ENCODE assay signal across 8 cellular contexts in genomic region chr1:157139125-157139524, GRCh38. TPM values are rescaled to one million over a fixed set of nuclear protein-coding genes. Genes with fewer than 3 reads are reported as not detected.
DNase-seq lines count a peak whose midpoint lies in the region; ATAC-seq, FAIRE-seq and TF ChIP-seq lines count a peak whose summit lies in the region.

No MANE protein-coding gene starts in this region.

- H3K36me3 ChIP-seq in keratinocyte (ENCODE audit: control insufficient read depth in 2 of 2, extremely low read depth in 1 of 2, insufficient read depth in 2 of 2, low read length in 2 of 2) = peaks cover 5 to 6% of the 10 kb centered on the region in 2 experiments

- H3K9me3 Mint-ChIP-seq in T-helper 2 cell treated with Interferon-gamma antibody and Interleukin-4, amounts not matched to agents 5 μg/mL and 100 μg/mL, for 36 hours = no peaks in the 10 kb centered on the region
- no peaks in the 10 kb centered on the region for H3K9me3 Mint-ChIP-seq in activated naive CD8-positive, alpha-beta T cell treated with anti-CD3 and anti-CD28 coated beads, Interleukin-2, amount 10 ng/mL, durations not matched to agents 7 days and 5 days

- peaks cover 28% of the 10 kb centered on the region for H3K36me3 Mint-ChIP-seq in T-helper 2 cell treated with Interferon-gamma antibody and Interleukin-4, amounts not matched to agents 5 μg/mL and 100 μg/mL, for 36 hours (ENCODE audit: low read depth)
- H3K36me3 Mint-ChIP-seq in activated naive CD8-positive, alpha-beta T cell treated with anti-CD3 and anti-CD28 coated beads, Interleukin-2, amount 10 ng/mL, durations not matched to agents 7 days and 5 days = peaks cover 26% of the 10 kb centered on the region

- no peaks in the 10 kb centered on the region for H3K9me3 ChIP-seq in keratinocyte (ENCODE audit: control insufficient read depth, low read depth, low read length)

- ATAC-seq in activated naive CD8-positive, alpha-beta T cell treated with anti-CD3 and anti-CD28 coated beads, Interleukin-2, amount 10 ng/mL, durations not matched to agents 7 days and 5 days (ENCODE audit: low read depth) = no peak
- ATAC-seq in GM18519 (IDR thresholded peaks at IDR 0.05; ENCODE audit: low FRiP score, unreplicated experiment) = no peak

- H3K27ac Mint-ChIP-seq in T-helper 2 cell treated with Interferon-gamma antibody and Interleukin-4, amounts not matched to agents 5 μg/mL and 100 μg/mL, for 36 hours = peak overlapping the region; percentile 91
- peak overlapping the region; percentile 73 for H3K27ac Mint-ChIP-seq in activated naive CD8-positive, alpha-beta T cell treated with anti-CD3 and anti-CD28 coated beads, Interleukin-2, amount 10 ng/mL, durations not matched to agents 7 days and 5 days

- peaks cover 55% of the 10 kb centered on the region for H3K4me1 Mint-ChIP-seq in T-helper 2 cell treated with Interferon-gamma antibody and Interleukin-4, amounts not matched to agents 5 μg/mL and 100 μg/mL, for 36 hours (ENCODE audit: low read depth)
- peaks cover 39% of the 10 kb centered on the region for H3K4me1 Mint-ChIP-seq in activated naive CD8-positive, alpha-beta T cell treated with anti-CD3 and anti-CD28 coated beads, Interleukin-2, amount 10 ng/mL, durations not matched to agents 7 days and 5 days

- peak overlapping the region; percentile 84 for H3K27ac ChIP-seq in keratinocyte (ENCODE audit: control insufficient read depth, insufficient read depth, low read length)
- peak overlapping the region; percentile 96 for H3K27ac ChIP-seq in substantia nigra (ENCODE audit: low read depth, low read length, poor library complexity, severe bottlenecking)

- TF ChIP-seq CTCF in keratinocyte (optimal IDR thresholded peaks at IDR 0.05 in 1 of 3, IDR thresholded peaks at IDR 0.05 in 1 of 3, conservative IDR thresholded peaks at IDR 0.05 in 1 of 3; ENCODE audit: extremely low read depth in 1 of 3, insufficient read depth in 2 of 3, low read length in 3 of 3) = no peak

- no peaks in the 10 kb centered on the region for H3K9me1 ChIP-seq in keratinocyte (ENCODE audit: control insufficient read depth, extremely low read depth, insufficient read depth, low read length)

- no peaks in the 10 kb centered on the region for H3K27me3 Mint-ChIP-seq in T-helper 2 cell treated with Interferon-gamma antibody and Interleukin-4, amounts not matched to agents 5 μg/mL and 100 μg/mL, for 36 hours (ENCODE audit: low read depth)
- H3K27me3 Mint-ChIP-seq in activated naive CD8-positive, alpha-beta T cell treated with anti-CD3 and anti-CD28 coated beads, Interleukin-2, amount 10 ng/mL, durations not matched to agents 7 days and 5 days = peaks cover 2% of the 10 kb centered on the region

- FAIRE-seq in keratinocyte (lab: Jason Lieb, UNC) = no peak

- H3K9ac ChIP-seq in keratinocyte (ENCODE audit: control insufficient read depth, extremely low read depth, insufficient read depth, low read length) = peak overlapping the region; percentile 92

- dilution Hi-C loops in keratinocyte (cut with MboI; ENCODE audit: extremely low pct_ligation_motif_present, low sequenced_read_pairs) = no loop called here

- H2AFZ ChIP-seq in keratinocyte (ENCODE audit: control insufficient read depth, low read length) = peak overlapping the region; percentile 29

- POLR2A ChIA-PET in activated naive CD8-positive, alpha-beta T cell treated with anti-CD3 and anti-CD28 coated beads, Interleukin-2, amount 10 ng/mL, durations not matched to agents 7 days and 5 days (lab: Charles Lee) = interaction anchor here (0.5 to 1.1 kb wide), 2 partner anchors 17 to 45 kb away, joined by 3 read pairs; no protein-coding TSS in a partner anchor

- H3K4me3 Mint-ChIP-seq in T-helper 2 cell treated with Interferon-gamma antibody and Interleukin-4, amounts not matched to agents 5 μg/mL and 100 μg/mL, for 36 hours = peak overlapping the region; percentile 85
- peak overlapping the region; percentile 89 for H3K4me3 Mint-ChIP-seq in activated naive CD8-positive, alpha-beta T cell treated with anti-CD3 and anti-CD28 coated beads, Interleukin-2, amount 10 ng/mL, durations not matched to agents 7 days and 5 days

- peak overlapping the region; percentile 79 to 96 (median 86) for H3K4me3 ChIP-seq in keratinocyte (ENCODE audit: control insufficient read depth in 2 of 3, extremely low read depth in 1 of 3, insufficient read depth in 2 of 3, low read depth in 1 of 3, low read length in 3 of 3)

- peaks cover 34% of the 10 kb centered on the region for H3K79me2 ChIP-seq in keratinocyte (ENCODE audit: control insufficient read depth, insufficient read depth, low read length)

- H3K4me1 ChIP-seq in keratinocyte (ENCODE audit: control insufficient read depth, extremely low read depth, insufficient read depth, low read length) = peaks cover 42% of the 10 kb centered on the region

- DNase-seq in T-helper 2 cell treated with Interferon-gamma antibody and Interleukin-4, amounts not matched to agents 5 μg/mL and 100 μg/mL, for 36 hours (ENCODE audit: low spot score) = no peak
- DNase-seq in T-helper 2 cell (no peak), keratinocyte (ENCODE audit: low read depth, low spot score) (no peak), substantia nigra (lab: John Stamatoyannopoulos, UW) (no peak), NCI-H2171 treated with DMSO at 0.1 percent for 48 hours (lab: John Stamatoyannopoulos, UW) (no peak), SIG-M5 treated with dmso at 0.1 percent for 504 hours (lab: John Stamatoyannopoulos, UW; ENCODE audit: unreplicated experiment) (no peak)
- no peak for DNase-seq in activated naive CD8-positive, alpha-beta T cell treated with anti-CD3 and anti-CD28 coated beads, Interleukin-2, amount 10 ng/mL, durations not matched to agents 7 days and 5 days

- H3K27me3 ChIP-seq in keratinocyte (ENCODE audit: control insufficient read depth, extremely low read depth, insufficient read depth, low read length) = no peaks in the 10 kb centered on the region

- H4K20me1 ChIP-seq in keratinocyte (ENCODE audit: control insufficient read depth, extremely low read depth, insufficient read depth, low read length) = no peaks in the 10 kb centered on the region

- H3K4me2 ChIP-seq in keratinocyte (ENCODE audit: control insufficient read depth, extremely low read depth, insufficient read depth, low read depth, low read length) = peak overlapping the region; percentile 91

RNA-seq across cellular contexts. Expression of gene ETV3, which starts 0.9 kb away (rescaled TPM):
- 10 to 100 TPM; 39.4 to 43.1 TPM for total RNA-seq in activated naive CD8-positive, alpha-beta T cell treated with anti-CD3 and anti-CD28 coated beads, Interleukin-2, amount 10 ng/mL, durations not matched to agents 7 days and 5 days
- 16.7 to 22.3 TPM (median 21.2 TPM) in 3 replicates for polyA plus RNA-seq in keratinocyte
- polyA plus RNA-seq in keratinocyte (2011; ENCODE audit: low read depth) = 16.0 TPM
- polyA plus RNA-seq in keratinocyte (2011; cell fraction: cytosol; rRNA removed) = 11.0 and 14.0 TPM in 2 replicates
- 34.6 and 39.9 TPM in 2 replicates for polyA plus RNA-seq in keratinocyte (2011; cell fraction: nucleus; rRNA removed)
- 20.3 and 25.8 TPM in 2 replicates for polyA plus RNA-seq in keratinocyte (2012; ENCODE audit: low replicate concordance)
- polyA minus RNA-seq in keratinocyte = 23.1 to 53.1 TPM (median 42.1 TPM) in 3 replicates
- 25.3 TPM for polyA minus RNA-seq in keratinocyte (2011; cell fraction: cytosol; rRNA and poly(A)+ RNA removed)
- 31.2 and 45.8 TPM in 2 replicates for polyA minus RNA-seq in keratinocyte (2011; cell fraction: nucleus; rRNA and poly(A)+ RNA removed)

RNA-seq across cellular contexts. Expression of gene ETV3L, which starts 39.5 kb away (rescaled TPM):
- total RNA-seq in activated naive CD8-positive, alpha-beta T cell treated with anti-CD3 and anti-CD28 coated beads, Interleukin-2, amount 10 ng/mL, durations not matched to agents 7 days and 5 days = not detected
- not detected in 3 replicates for polyA plus RNA-seq in keratinocyte
- polyA plus RNA-seq in keratinocyte (2011; ENCODE audit: low read depth) = not detected
- polyA plus RNA-seq in keratinocyte (2011; cell fraction: cytosol; rRNA removed) = not detected in 2 replicates
- polyA plus RNA-seq in keratinocyte (2011; cell fraction: nucleus; rRNA removed) = not detected in 2 replicates
- not detected in 2 replicates for polyA plus RNA-seq in keratinocyte (2012; ENCODE audit: low replicate concordance)
- polyA minus RNA-seq in keratinocyte = not detected in 3 replicates
- polyA minus RNA-seq in keratinocyte (2011; cell fraction: cytosol; rRNA and poly(A)+ RNA removed) = not detected
- polyA minus RNA-seq in keratinocyte (2011; cell fraction: nucleus; rRNA and poly(A)+ RNA removed) = not detected in 2 replicates
